In genomic region chr15:91264651-91265351, GRCh38 we compare ENCODE assay signal across 13 cellular contexts.
DNase-seq lines count a peak whose midpoint lies in the region; ATAC-seq and TF ChIP-seq lines count a peak whose summit lies in the region.
"Had no signal": no experiment of that assay in that cellular context is flagged by ENCODE, and none has a peak within 500 bp of the region (broad histone marks: within the 10 kb centered on the region; RNA-seq: fewer than 3 reads in every experiment).

No MANE protein-coding gene starts in this region.

- H3K27me3 ChIP-seq in mammary epithelial cell (ENCODE audit: insufficient read depth, low read length) (no peaks in the 10 kb centered on the region), breast epithelium (no peaks in the 10 kb centered on the region), ascending aorta (no peaks in the 10 kb centered on the region), muscle layer of duodenum (ENCODE audit: low read depth, low read length) (no peaks in the 10 kb centered on the region), upper lobe of right lung (no peaks in the 10 kb centered on the region)

- dilution Hi-C loops in mammary epithelial cell (cut with HindIII; ENCODE audit: low sequenced_read_pairs), result loop anchor here (25.0 kb wide), 1 partner anchor 202 kb away; no protein-coding TSS in a partner anchor

- H4K20me1 ChIP-seq in mammary epithelial cell (ENCODE audit: insufficient read depth, low read length), result no peaks in the 10 kb centered on the region

- 100% methylated on average over 6 of the region's 11 CpGs for WGBS in mammary epithelial cell (ENCODE audit: low coverage, missing lambda C conversion rate)

- H3K27ac ChIP-seq in mammary epithelial cell (ENCODE audit: insufficient read depth, low read depth, low read length), result no peak overlapping the region
- peak overlapping the region in 1 of 2 donors; percentile 68 for H3K27ac ChIP-seq in breast epithelium
- peak overlapping the region; percentile 51 to 58 for H3K27ac ChIP-seq in ascending aorta
- H3K27ac ChIP-seq in muscle layer of duodenum (ENCODE audit: low read length), result peak overlapping the region; percentile 48
- H3K27ac ChIP-seq in upper lobe of right lung, result no peak overlapping the region

- peak; percentile 79 for ATAC-seq in upper lobe of right lung
- ATAC-seq: SK-N-SH treated with all-trans-retinoic acid at 6 μM for 48 hours had no signal

- H3K4me1 ChIP-seq in mammary epithelial cell (ENCODE audit: insufficient read depth, low read length), result peaks cover 15% of the 10 kb centered on the region
- no peaks in the 10 kb centered on the region for H3K4me1 ChIP-seq in breast epithelium
- H3K4me1 ChIP-seq in ascending aorta, result peaks cover 0 to 3% of the 10 kb centered on the region in 2 donors
- no peaks in the 10 kb centered on the region for H3K4me1 ChIP-seq in muscle layer of duodenum (ENCODE audit: control insufficient read depth in 1 of 2, insufficient read depth in 2 of 2, low read length in 2 of 2)
- H3K4me1 ChIP-seq in upper lobe of right lung, result no peaks in the 10 kb centered on the region

- no peak overlapping the region for H3K9ac ChIP-seq in mammary epithelial cell (ENCODE audit: insufficient read depth, low read length)

- DNase-seq in mammary epithelial cell (no peak), breast epithelium (ENCODE audit: low spot score in 2 of 2) (no peak), ascending aorta (ENCODE audit: low spot score in 2 of 2) (no peak), upper lobe of right lung (no peak), NCI-H146 treated with DMSO at 0.1 percent for 48 hours (lab: John Stamatoyannopoulos, UW; ENCODE audit: unreplicated experiment) (no peak), NCI-H510A (lab: John Stamatoyannopoulos, UW) (no peak)
- DNase-seq in NK-92 treated with Interleukin-12 subunit alpha and Interleukin-12 subunit beta, amount 100 ng/mL, for 24 hours (lab: John Stamatoyannopoulos, UW), result no peak
- DNase-seq: 8988T; activated B cell treated with CpG ODN at 0.5 μM for 24 hours; MM.1S; stimulated activated CD8-positive, alpha-beta memory T cell treated with anti-CD3 and anti-CD28 coated beads, Interleukin-4, amount 100 ng/mL, for 48 hours had no signal

- H3K4me3 ChIP-seq in mammary epithelial cell (replicated peaks in 1 of 3; ENCODE audit: insufficient read depth in 1 of 3, low read depth in 2 of 3, low read length in 3 of 3), result no peak overlapping the region
- H3K4me3 ChIP-seq in breast epithelium, result no peak overlapping the region
- H3K4me3 ChIP-seq in ascending aorta, result peak overlapping the region in 1 of 2 donors; percentile 45
- no peak overlapping the region for H3K4me3 ChIP-seq in muscle layer of duodenum (ENCODE audit: low read depth in 1 of 2, low read length in 2 of 2)
- no peak overlapping the region for H3K4me3 ChIP-seq in upper lobe of right lung

- TF ChIP-seq POLR2A in breast epithelium (IDR thresholded peaks at IDR 0.05), result no peak

- TF ChIP-seq CTCF in mammary epithelial cell (conservative IDR thresholded peaks at IDR 0.05 in 1 of 2, IDR thresholded peaks at IDR 0.05 in 1 of 2; ENCODE audit: extremely low read depth in 1 of 2, insufficient read depth in 1 of 2, low read depth in 1 of 2, low read length in 2 of 2) (no peak), breast epithelium (IDR thresholded peaks at IDR 0.05) (no peak), ascending aorta (IDR thresholded peaks at IDR 0.05) (no peak), upper lobe of right lung (IDR thresholded peaks at IDR 0.05) (no peak)

- peak overlapping the region; percentile 69 for H3K4me2 ChIP-seq in mammary epithelial cell (ENCODE audit: insufficient read depth, low read depth, low read length)

- no peak overlapping the region for H2AFZ ChIP-seq in mammary epithelial cell (ENCODE audit: low read depth, low read length)

- intact Hi-C loops in mammary epithelial cell (cut with micrococcal nuclease) (no loop called here), breast epithelium (cut with DNase I; ENCODE audit: low total_unique reads) (loop anchor here (5.0 kb wide), 1 partner anchor 308 kb away; no protein-coding TSS in a partner anchor), ascending aorta (cut with DNase I) (no loop called here), upper lobe of right lung (cut with DNase I) (loop anchor here (5.0 kb wide), 1 partner anchor 208 kb away; no protein-coding TSS in a partner anchor)

- H3K9me3 ChIP-seq in mammary epithelial cell (replicated peaks; ENCODE audit: insufficient read depth, low read length), result no peaks in the 10 kb centered on the region
- H3K9me3 ChIP-seq in breast epithelium, result no peaks in the 10 kb centered on the region
- no peaks in the 10 kb centered on the region for H3K9me3 ChIP-seq in ascending aorta
- no peaks in the 10 kb centered on the region for H3K9me3 ChIP-seq in muscle layer of duodenum (ENCODE audit: control insufficient read depth in 1 of 2, low read length in 2 of 2)
- H3K9me3 ChIP-seq in upper lobe of right lung, result no peaks in the 10 kb centered on the region

- H3K79me2 ChIP-seq in mammary epithelial cell (ENCODE audit: insufficient read depth, low read length), result no peaks in the 10 kb centered on the region

- in situ Hi-C loops in mammary epithelial cell (cut with MboI; ENCODE audit: low sequenced_read_pairs in 2 of 2), result no loop called here

- BruUV-seq in mammary epithelial cell (replicated peaks; lab: Mats Ljungman, UMichigan), result no TSS peak

- H3K36me3 ChIP-seq in mammary epithelial cell (ENCODE audit: insufficient read depth, low read length), result no peaks in the 10 kb centered on the region
- no peaks in the 10 kb centered on the region for H3K36me3 ChIP-seq in breast epithelium
- no peaks in the 10 kb centered on the region for H3K36me3 ChIP-seq in ascending aorta
- H3K36me3 ChIP-seq in muscle layer of duodenum (ENCODE audit: control insufficient read depth in 1 of 2, insufficient read depth in 2 of 2, low read length in 2 of 2), result no peaks in the 10 kb centered on the region
- no peaks in the 10 kb centered on the region for H3K36me3 ChIP-seq in upper lobe of right lung

- CTCF ChIA-PET in mammary epithelial cell (lab: Charles Lee; ENCODE audit: low non-redundant PET), result no interaction called here

Comparison
In these comparisons a context has a peak if more than half of its experiments do, and no peak if none do; other contexts are left out.
1. intact Hi-C loops: an anchor here in breast epithelium (5.0 kb wide) and upper lobe of right lung (5.0 kb wide); none called in mammary epithelial cell and ascending aorta.
2. H3K27ac ChIP-seq: peak in ascending aorta (2 of 2) and muscle layer of duodenum (single experiment); none in mammary epithelial cell (single experiment) and upper lobe of right lung (single experiment).